Comparison of ENCODE assay signal across 20 cellular contexts in the genomic region with DNA sequence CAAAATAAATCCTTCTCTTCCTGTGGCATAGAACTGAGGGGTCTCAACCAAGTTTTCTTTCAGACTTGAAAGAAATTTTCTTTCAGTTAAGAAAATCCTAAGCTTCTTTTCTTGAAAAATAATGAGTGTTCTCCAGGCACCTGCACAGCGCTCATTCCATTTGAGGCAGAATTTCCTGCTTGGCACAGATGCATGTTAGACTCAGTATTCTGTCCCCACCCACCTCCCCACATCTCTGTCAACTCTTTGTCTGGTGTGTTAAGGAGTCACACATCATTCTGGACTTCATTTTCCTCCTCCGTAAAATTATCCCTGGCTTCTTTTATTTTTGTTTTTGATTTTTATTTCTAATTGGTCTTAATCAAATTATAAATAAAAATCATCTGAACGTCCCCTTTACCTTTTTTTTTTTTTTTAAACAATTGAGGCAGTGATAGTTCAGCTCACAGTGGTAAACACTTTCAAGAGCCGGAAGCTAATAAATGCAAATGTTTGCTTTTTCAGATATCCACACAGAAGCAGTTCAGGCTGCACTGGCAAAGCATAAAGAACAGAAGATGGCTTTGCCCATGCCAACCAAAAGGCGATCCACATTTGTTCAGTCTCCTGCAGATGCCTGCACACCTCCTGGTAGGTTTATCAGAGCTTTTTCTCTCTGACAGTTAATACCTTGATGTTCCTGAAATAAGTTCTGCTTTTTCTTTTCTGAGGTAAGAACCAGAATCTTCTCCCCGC.
A peak's percentile ranks its signal among the peaks of the same experiment; 100 is the strongest.
DNase-seq lines count a peak whose midpoint lies in the region; ATAC-seq, FAIRE-seq and TF ChIP-seq lines count a peak whose summit lies in the region.
"Had no signal": no experiment of that assay in that cellular context is flagged by ENCODE, and none has a peak within 500 bp of the region (broad histone marks: within the 10 kb centered on the region; RNA-seq: fewer than 3 reads in every experiment).

No MANE protein-coding gene starts in this region.

- H3K4me3 ChIP-seq in hepatocyte (no peak overlapping the region), small intestine (ENCODE audit: low read depth in 1 of 2, low read length in 2 of 2) (no peak overlapping the region)
- H3K4me3 ChIP-seq in CD4-positive, alpha-beta memory T cell (ENCODE audit: low read length in 2 of 2), result no peak overlapping the region
- H3K4me3 ChIP-seq: heart right ventricle, suprapubic skin had no signal

- CTCF ChIA-PET in CD4-positive, alpha-beta memory T cell (lab: Charles Lee; ENCODE audit: partially characterized antibody), result interaction anchor here (0.6 to 0.7 kb wide), 2 partner anchors 135 to 464 kb away, joined by 3 read pairs; no protein-coding TSS in a partner anchor

- peaks cover under 1% of the 10 kb centered on the region for H4K20me1 ChIP-seq in hepatocyte (ENCODE audit: insufficient read depth, poor library complexity, severe bottlenecking)

- H3K4me2 ChIP-seq in hepatocyte, result no peak overlapping the region

- H3K36me3 ChIP-seq in hepatocyte (replicated peaks; ENCODE audit: insufficient read depth, low read depth), result no peaks in the 10 kb centered on the region
- H3K36me3 ChIP-seq in small intestine (ENCODE audit: control insufficient read depth in 2 of 2, insufficient read depth in 2 of 2, low read length in 2 of 2), result peaks cover 3% of the 10 kb centered on the region in 2 donors
- H3K36me3 ChIP-seq in CD4-positive, alpha-beta memory T cell (ENCODE audit: insufficient read depth, low read length), result no peaks in the 10 kb centered on the region

- no peak overlapping the region for H3K27ac Mint-ChIP-seq in CD4-positive, alpha-beta memory T cell
- H3K27ac Mint-ChIP-seq: activated CD4-positive, alpha-beta T cell treated with anti-CD3 and anti-CD28 coated beads for 36 hours; CD8-positive, alpha-beta T cell; HFFc6 had no signal

- peaks cover 0 to 7% (median 4%) of the 10 kb centered on the region in 4 donors for H3K4me1 Mint-ChIP-seq in CD4-positive, alpha-beta memory T cell

- H3K4me1 ChIP-seq in hepatocyte (ENCODE audit: insufficient read depth), result peaks cover 11% of the 10 kb centered on the region
- H3K4me1 ChIP-seq in small intestine (ENCODE audit: control insufficient read depth in 2 of 2, insufficient read depth in 1 of 2, low read depth in 1 of 2, low read length in 1 of 2), result peaks cover 0 to 1% of the 10 kb centered on the region in 2 donors
- peaks cover 6% of the 10 kb centered on the region for H3K4me1 ChIP-seq in CD4-positive, alpha-beta memory T cell (ENCODE audit: insufficient read depth, low read length)

- peaks cover 19% of the 10 kb centered on the region for H3K79me2 ChIP-seq in hepatocyte

- POLR2A ChIA-PET in CD4-positive, alpha-beta memory T cell (lab: Charles Lee; ENCODE audit: partially characterized antibody), result no interaction called here

- H3K9me3 ChIP-seq in hepatocyte (ENCODE audit: low read depth), result no peaks in the 10 kb centered on the region
- H3K9me3 ChIP-seq in small intestine (ENCODE audit: control insufficient read depth, low read depth), result no peaks in the 10 kb centered on the region
- H3K9me3 ChIP-seq in CD4-positive, alpha-beta memory T cell (ENCODE audit: control insufficient read depth in 1 of 2, low read length in 2 of 2), result no peaks in the 10 kb centered on the region
- H3K9me3 ChIP-seq: heart right ventricle, suprapubic skin had no signal

- ATAC-seq in HG03457 (IDR thresholded peaks at IDR 0.05; ENCODE audit: unreplicated experiment) (no peak), GM18861 (IDR thresholded peaks at IDR 0.05; ENCODE audit: unreplicated experiment) (no peak)
- ATAC-seq: activated CD4-positive, alpha-beta T cell treated with anti-CD3 and anti-CD28 coated beads for 36 hours; CD8-positive, alpha-beta T cell; heart right ventricle had no signal

- H3K9me3 Mint-ChIP-seq in CD4-positive, alpha-beta memory T cell, result peaks cover 0 to 3% (median 0%) of the 10 kb centered on the region in 8 donors
- H3K9me3 Mint-ChIP-seq: CD8-positive, alpha-beta T cell; HFFc6 had no signal

- DNase-seq in NCI-H146 (lab: John Stamatoyannopoulos, UW), result peak; percentile 23
- DNase-seq in NCI-H146 treated with DMSO at 0.1 percent for 48 hours (lab: John Stamatoyannopoulos, UW; ENCODE audit: unreplicated experiment), result no peak
- peak; percentile 72 for DNase-seq in NCI-H526 treated with DMSO at 0.1 percent for 48 hours (lab: John Stamatoyannopoulos, UW)
- DNase-seq in hepatocyte (ENCODE audit: low spot score), result no peak
- DNase-seq in small intestine, result peak; percentile 11
- no peak for DNase-seq in CD4-positive, alpha-beta memory T cell
- DNase-seq: activated CD4-positive, alpha-beta T cell treated with anti-CD3 and anti-CD28 coated beads for 36 hours; activated T-cell treated with anti-CD3 and anti-CD28 coated beads, Interleukin-2, amount 50 U/mL, for 1 hour; amniotic stem cell; CD8-positive, alpha-beta T cell; heart right ventricle; HFFc6; Kasumi-1; kidney; NCI-H1694 treated with DMSO at 0.1 percent for 48 hours; SIG-M5 had no signal

- no peak overlapping the region for H3K4me3 Mint-ChIP-seq in CD4-positive, alpha-beta memory T cell
- H3K4me3 Mint-ChIP-seq: activated CD4-positive, alpha-beta T cell treated with anti-CD3 and anti-CD28 coated beads for 36 hours; CD8-positive, alpha-beta T cell; HFFc6 had no signal

- 71% methylated on average over 6 of the region's 6 CpGs for WGBS in hepatocyte (ENCODE audit: low lambda C conversion rate, missing lambda C conversion rate)
- WGBS in small intestine, 3 donors, result 69 to 76% (median 73%) methylated on average over 6 of the region's 6 CpGs

- peaks cover 18 to 22% of the 10 kb centered on the region in 2 donors for H3K36me3 Mint-ChIP-seq in CD4-positive, alpha-beta memory T cell

- H2AFZ ChIP-seq in hepatocyte, result no peak overlapping the region

- H3K27me3 ChIP-seq in hepatocyte (no peaks in the 10 kb centered on the region), small intestine (ENCODE audit: control insufficient read depth in 2 of 2, insufficient read depth in 2 of 2, low read length in 2 of 2) (no peaks in the 10 kb centered on the region)
- no peaks in the 10 kb centered on the region for H3K27me3 ChIP-seq in CD4-positive, alpha-beta memory T cell (ENCODE audit: insufficient read depth, low read length)
- H3K27me3 ChIP-seq: heart right ventricle, suprapubic skin had no signal

- no peaks in the 10 kb centered on the region for H3K9me2 ChIP-seq in hepatocyte (replicated peaks; ENCODE audit: insufficient read depth)

- TF ChIP-seq CTCF in hepatocyte (IDR thresholded peaks at IDR 0.05; ENCODE audit: poor library complexity), result no peak

- H3K27me3 Mint-ChIP-seq in CD4-positive, alpha-beta memory T cell, result no peaks in the 10 kb centered on the region
- H3K27me3 Mint-ChIP-seq: activated CD4-positive, alpha-beta T cell treated with anti-CD3 and anti-CD28 coated beads for 36 hours had no signal

- FAIRE-seq in small intestine (lab: Jason Lieb, UNC), result no peak
- FAIRE-seq: A204.1, kidney had no signal

- H3K27ac ChIP-seq in hepatocyte, result peak overlapping the region; percentile 54
- H3K27ac ChIP-seq in small intestine (ENCODE audit: low read depth in 1 of 2, low read length in 1 of 2), result no peak overlapping the region
- H3K27ac ChIP-seq in CD4-positive, alpha-beta memory T cell (ENCODE audit: low read depth, low read length), result no peak overlapping the region
- H3K27ac ChIP-seq: heart right ventricle, suprapubic skin had no signal

- intact Hi-C loops in CD4-positive, alpha-beta memory T cell (cut with micrococcal nuclease), result no loop called here

Comparison
In these comparisons a context has a peak if more than half of its experiments do, and no peak if none do; other contexts are left out.
1. DNase-seq: peak in NCI-H146 (single experiment), NCI-H526 treated with DMSO at 0.1 percent for 48 hours (single experiment) and small intestine (single experiment); none in NCI-H146 treated with DMSO at 0.1 percent for 48 hours (single experiment), hepatocyte (single experiment) and CD4-positive, alpha-beta memory T cell (0 of 5).